Comparison of ENCODE assay signal across 16 cellular contexts in the genomic region with DNA sequence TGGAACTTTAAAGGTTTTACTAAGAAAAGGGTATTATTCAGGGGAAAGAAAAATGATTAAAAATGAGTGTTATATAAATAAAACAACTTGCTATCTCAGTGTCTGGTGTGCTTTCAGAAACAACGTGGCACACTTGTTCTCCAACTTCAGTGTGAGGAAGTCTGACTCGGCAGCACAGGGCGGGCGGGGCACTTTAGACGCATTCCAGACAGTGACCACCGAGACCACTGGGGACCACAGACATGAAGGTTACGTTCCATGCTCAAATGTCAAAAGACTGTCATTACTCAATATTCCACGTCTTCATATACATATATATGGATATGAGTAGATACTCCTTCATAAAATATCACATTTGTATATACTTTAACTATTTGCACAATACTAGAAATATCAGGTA.
DNase-seq lines count a peak whose midpoint lies in the region; ATAC-seq and TF ChIP-seq lines count a peak whose summit lies in the region.
"Had no signal": no experiment of that assay in that cellular context is flagged by ENCODE, and none has a peak within 500 bp of the region (broad histone marks: within the 10 kb centered on the region; RNA-seq: fewer than 3 reads in every experiment).

No MANE protein-coding gene starts in this region.

- no peak for ATAC-seq in GM21367 (IDR thresholded peaks at IDR 0.05; ENCODE audit: unreplicated experiment)
- ATAC-seq: activated T-cell treated with anti-CD3 and anti-CD28 coated beads, Interleukin-2, amount 50 U/mL, for 72 hours; WTC11 had no signal

- peaks cover under 1% of the 10 kb centered on the region for H3K36me3 Mint-ChIP-seq in glutamatergic neuron (ENCODE audit: unreplicated experiment)

- intact Hi-C loops in dorsolateral prefrontal cortex (cut with DNase I), result no loop called here

- no peak overlapping the region for H3K27ac Mint-ChIP-seq in glutamatergic neuron (ENCODE audit: unreplicated experiment)
- H3K27ac Mint-ChIP-seq: WTC11 had no signal

- peaks cover 48% of the 10 kb centered on the region for H3K79me2 ChIP-seq in ACC112 (ENCODE audit: control insufficient read depth, insufficient read depth, low read length, unreplicated experiment)

- no peak overlapping the region for H2AFZ ChIP-seq in ACC112 (ENCODE audit: low read length, unreplicated experiment)

- no peak overlapping the region for H3K4me3 Mint-ChIP-seq in glutamatergic neuron (ENCODE audit: unreplicated experiment)
- H3K4me3 Mint-ChIP-seq: activated T-cell treated with anti-CD3 and anti-CD28 coated beads, Interleukin-2, amount 50 U/mL, for 72 hours; WTC11 had no signal

- peaks cover 31% of the 10 kb centered on the region for H3K36me3 ChIP-seq in ACC112 (ENCODE audit: insufficient read depth, low read length)

- H3K4me3 ChIP-seq in ACC112 (ENCODE audit: low read depth, low read length), result no peak overlapping the region
- no peak overlapping the region for H3K4me3 ChIP-seq in dorsolateral prefrontal cortex

- H3K4me1 ChIP-seq in ACC112 (ENCODE audit: control insufficient read depth, insufficient read depth, low read length, unreplicated experiment), result peaks cover 29% of the 10 kb centered on the region

- H3K27me3 ChIP-seq in ACC112 (ENCODE audit: insufficient read depth, low read length) (no peaks in the 10 kb centered on the region), dorsolateral prefrontal cortex (no peaks in the 10 kb centered on the region)

- H3K9me3 Mint-ChIP-seq in glutamatergic neuron (ENCODE audit: unreplicated experiment), result peaks cover 2% of the 10 kb centered on the region
- H3K9me3 Mint-ChIP-seq: activated T-cell treated with anti-CD3 and anti-CD28 coated beads, Interleukin-2, amount 50 U/mL, for 72 hours had no signal

- DNase-seq in ELR (ENCODE audit: low read depth) (peak; percentile 75), astrocyte of the hippocampus (ENCODE audit: low read depth, low spot score) (peak; percentile 62), kidney tubule cell (ENCODE audit: low spot score) (peak; percentile 58), glutamatergic neuron (no peak), dorsolateral prefrontal cortex (no peak), KG1 (lab: John Stamatoyannopoulos, UW) (no peak)
- DNase-seq: activated T-cell treated with anti-CD3 and anti-CD28 coated beads, Interleukin-2, amount 50 U/mL, for 72 hours; NCI-H1694 treated with DMSO at 0.1 percent for 48 hours; NCI-H748 treated with DMSO at 0.1 percent for 48 hours; retina; SHP77 had no signal

- peaks cover 17% of the 10 kb centered on the region for H3K4me1 Mint-ChIP-seq in glutamatergic neuron (ENCODE audit: low read depth, unreplicated experiment)
- H3K4me1 Mint-ChIP-seq: WTC11 had no signal

- peaks cover 9% of the 10 kb centered on the region for H3K27me3 Mint-ChIP-seq in glutamatergic neuron (ENCODE audit: unreplicated experiment)

- peak overlapping the region; percentile 38 for H3K27ac ChIP-seq in ACC112 (ENCODE audit: low read depth, low read length)
- no peak overlapping the region for H3K27ac ChIP-seq in dorsolateral prefrontal cortex
- H3K27ac ChIP-seq: C4-2B, KMS-11 had no signal

- no peak for TF ChIP-seq CTCF in glutamatergic neuron (IDR thresholded peaks at IDR 0.05; ENCODE audit: partially characterized antibody, unreplicated experiment)
- no peak for TF ChIP-seq CTCF in dorsolateral prefrontal cortex (IDR thresholded peaks at IDR 0.05 in 54 of 56, conservative IDR thresholded peaks at IDR 0.05 in 2 of 56; ENCODE audit: low read depth in 1 of 56, partially characterized antibody in 56 of 56)

Comparison
In these comparisons a context has a peak if more than half of its experiments do, and no peak if none do; other contexts are left out.
1. DNase-seq: peak in ELR (single experiment), astrocyte of the hippocampus (single experiment) and kidney tubule cell (single experiment); none in glutamatergic neuron (single experiment), dorsolateral prefrontal cortex (0 of 10) and KG1 (single experiment).